ENCODE assay signal across 8 cellular contexts in genomic region chr17:75010683-75011406, GRCh38. TPM values are rescaled to one million over a fixed set of nuclear protein-coding genes. Genes with fewer than 3 reads are reported as not detected.
DNase-seq lines count a peak whose midpoint lies in the region; ATAC-seq, FAIRE-seq and TF ChIP-seq lines count a peak whose summit lies in the region.

No MANE protein-coding gene starts in this region.

- no peaks in the 10 kb centered on the region for H3K27me3 ChIP-seq in tibial nerve

- peaks cover 0 to 35% (median 15%) of the 10 kb centered on the region in 4 donors for H3K4me1 ChIP-seq in tibial nerve

- DNase-seq in NCI-H226, result peak; percentile 69
- peak; percentile 67 to 89 for DNase-seq in T47D (ENCODE audit: low read depth in 1 of 2, low spot score in 1 of 2)
- no peak for DNase-seq in memory B cell (ENCODE audit: low spot score in 2 of 2)
- DNase-seq in tibial nerve (ENCODE audit: low spot score in 2 of 2), result no peak
- no peak for DNase-seq in NOMO-1 treated with DMSO at 0.1 percent for 48 hours (lab: John Stamatoyannopoulos, UW; ENCODE audit: unreplicated experiment)

- TF ChIP-seq CTCF in tibial nerve (IDR thresholded peaks at IDR 0.05), result no peak

- peaks cover 5% of the 10 kb centered on the region for H3K27me3 Mint-ChIP-seq in memory B cell

- WGBS in tibial nerve, 2 donors, result 64 to 65% methylated on average over 8 of the region's 8 CpGs

- in situ Hi-C loops in T47D (cut with HindIII; ENCODE audit: low pct_unique_long_range_greater_than_20kb, low sequenced_read_pairs), result no loop called here

- H3K4me3 ChIP-seq in tibial nerve, result no peak overlapping the region

- peaks cover 20% of the 10 kb centered on the region for H3K4me1 Mint-ChIP-seq in memory B cell

- peaks cover 9% of the 10 kb centered on the region for H3K36me3 Mint-ChIP-seq in memory B cell

- TF ChIP-seq EP300 in tibial nerve (IDR thresholded peaks at IDR 0.05), result no peak

- peak; percentile 96 for FAIRE-seq in G401.6 (lab: Jason Lieb, UNC)

- ATAC-seq in memory B cell (ENCODE audit: low read depth) (no peak), HG03135 (IDR thresholded peaks at IDR 0.05; ENCODE audit: unreplicated experiment) (no peak), HG03097 (IDR thresholded peaks at IDR 0.05; ENCODE audit: low FRiP score, unreplicated experiment) (no peak)

- H3K36me3 ChIP-seq in tibial nerve, result peaks cover 0 to 6% (median 0%) of the 10 kb centered on the region in 3 donors

- H3K9me3 ChIP-seq in tibial nerve, result no peaks in the 10 kb centered on the region

- no peaks in the 10 kb centered on the region for H3K9me3 Mint-ChIP-seq in memory B cell

- peak overlapping the region; percentile 25 for H3K4me3 Mint-ChIP-seq in memory B cell

- no peak for TF ChIP-seq POLR2A in tibial nerve (IDR thresholded peaks at IDR 0.05)

- H3K27ac ChIP-seq in tibial nerve, result peak overlapping the region in 1 of 4 donors; percentile 91

- H3K27ac Mint-ChIP-seq in memory B cell, result no peak overlapping the region

RNA-seq across cellular contexts. Expression of gene MRPL58, which starts 1.6 kb away (rescaled TPM):
- 10 to 100 TPM; 32.1 to 51.9 (median 46.0) TPM for total RNA-seq in tibial nerve

RNA-seq across cellular contexts. Expression of gene CDR2L, which starts 23.4 kb away (rescaled TPM):
- 10 to 100 TPM; 10.7 to 19.2 (median 13.9) TPM for total RNA-seq in tibial nerve

RNA-seq across cellular contexts. Expression of gene ATP5PD, which starts 35.9 kb away (rescaled TPM):
- 100 to 1,000 TPM; 171 to 241 (median 220) TPM for total RNA-seq in tibial nerve

RNA-seq across cellular contexts. Expression of gene KCTD2, which starts 36.2 kb away (rescaled TPM):
- total RNA-seq in tibial nerve, result 10 to 100 TPM; 24.9 to 33.5 (median 32.6) TPM

RNA-seq across cellular contexts. Expression of gene HID1, which starts 38.3 kb away (rescaled TPM):
- 10 to 100 TPM in 1 of 4 donors, 1 to 10 TPM in 3; 5.7 to 11.6 (median 8.9) TPM for total RNA-seq in tibial nerve

Comparison
In these comparisons a context has a peak if more than half of its experiments do, and no peak if none do; other contexts are left out.
1. DNase-seq: peak in NCI-H226 (single experiment) and T47D (2 of 2); none in memory B cell (0 of 2), tibial nerve (0 of 2) and NOMO-1 treated with DMSO at 0.1 percent for 48 hours (single experiment).